Comparison of ENCODE assay signal across 12 cellular contexts in the genomic region with DNA sequence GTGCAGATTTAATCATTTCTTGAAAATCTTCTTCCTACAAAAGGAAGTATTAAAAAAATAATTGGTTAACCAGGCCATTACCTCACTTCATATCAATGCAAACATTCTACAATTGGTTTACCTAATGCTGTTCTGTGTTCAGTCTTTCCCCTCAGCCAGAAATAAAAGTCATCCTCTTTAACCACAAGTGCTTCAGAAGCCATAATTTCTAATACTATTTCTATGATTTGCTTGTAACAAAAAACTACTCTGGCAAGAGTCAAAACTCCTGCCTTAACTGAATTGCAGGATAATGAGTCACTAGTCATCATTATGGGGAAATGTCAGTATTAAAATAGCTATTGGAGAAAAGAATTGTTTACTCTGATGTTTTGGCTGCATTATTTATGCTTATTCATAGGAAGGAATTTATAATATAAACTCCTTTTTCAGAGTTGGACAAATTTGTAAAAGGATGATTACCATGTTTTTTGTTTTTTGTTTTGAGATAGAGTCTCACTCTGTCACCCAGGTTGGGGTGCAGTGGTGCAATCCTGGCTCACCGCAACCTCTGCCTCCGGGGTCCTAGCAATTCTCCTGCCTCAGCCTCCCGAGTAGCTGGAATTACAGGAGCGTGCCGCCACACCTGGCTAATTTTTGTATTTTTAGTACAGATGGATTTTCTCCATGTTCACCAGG. TPM values are rescaled to one million over a fixed set of nuclear protein-coding genes. Genes with fewer than 3 reads are reported as not detected.
A peak's percentile ranks its signal among the peaks of the same experiment; 100 is the strongest.
DNase-seq lines count a peak whose midpoint lies in the region; ATAC-seq, FAIRE-seq and TF ChIP-seq lines count a peak whose summit lies in the region.
"Had no signal": no experiment of that assay in that cellular context is flagged by ENCODE, and none has a peak within 500 bp of the region (broad histone marks: within the 10 kb centered on the region; RNA-seq: fewer than 3 reads in every experiment).

No MANE protein-coding gene starts in this region.

- peak overlapping the region; percentile 59 for H3K27ac ChIP-seq in astrocyte (ENCODE audit: low read depth, low read length)
- peak overlapping the region; percentile 68 to 71 for H3K27ac ChIP-seq in tibial artery
- H3K27ac ChIP-seq: cardiac muscle cell, testis had no signal

- H3K36me3 Mint-ChIP-seq in HFFc6 (ENCODE audit: low read depth), result peaks cover 25% of the 10 kb centered on the region
- peaks cover 13% of the 10 kb centered on the region for H3K36me3 Mint-ChIP-seq in astrocyte (ENCODE audit: low read depth, unreplicated experiment)
- no peaks in the 10 kb centered on the region for H3K36me3 Mint-ChIP-seq in natural killer cell treated with Interleukin-12 subunit alpha and Interleukin-12 subunit beta and Interleukin-15 and Interleukin-18, amount 100 ng/mL, for 72 hours

- peaks cover 71% of the 10 kb centered on the region for H3K4me1 Mint-ChIP-seq in HFFc6 (ENCODE audit: low read depth)
- H3K4me1 Mint-ChIP-seq in astrocyte (ENCODE audit: low read depth, unreplicated experiment), result peaks cover 13% of the 10 kb centered on the region
- H3K4me1 Mint-ChIP-seq in natural killer cell treated with Interleukin-12 subunit alpha and Interleukin-12 subunit beta and Interleukin-15 and Interleukin-18, amount 100 ng/mL, for 72 hours (ENCODE audit: low read depth in 2 of 2), result no peaks in the 10 kb centered on the region
- H3K4me1 Mint-ChIP-seq: T-helper 17 cell had no signal

- H3K36me3 ChIP-seq in astrocyte (ENCODE audit: insufficient read depth, low read length), result no peaks in the 10 kb centered on the region
- peaks cover 7 to 14% (median 13%) of the 10 kb centered on the region in 3 donors for H3K36me3 ChIP-seq in tibial artery

- TF ChIP-seq CTCF in HFFc6 (IDR thresholded peaks at IDR 0.05) (no peak), astrocyte (IDR thresholded peaks at IDR 0.05; ENCODE audit: insufficient read depth, low read depth, low read length) (no peak), tibial artery (IDR thresholded peaks at IDR 0.05) (no peak)

- H2AFZ ChIP-seq in astrocyte (ENCODE audit: low read depth, low read length), result no peak overlapping the region

- peak overlapping the region; percentile 14 for H3K4me2 ChIP-seq in astrocyte (ENCODE audit: low read length)

- H3K4me3 ChIP-seq in astrocyte (ENCODE audit: insufficient read depth, low read depth, low read length), result no peak overlapping the region
- no peak overlapping the region for H3K4me3 ChIP-seq in tibial artery
- H3K4me3 ChIP-seq: cardiac muscle cell, testis had no signal

- H3K9ac ChIP-seq in astrocyte (ENCODE audit: low read length), result no peak overlapping the region

- no peaks in the 10 kb centered on the region for H3K9me3 ChIP-seq in astrocyte (ENCODE audit: insufficient read depth, low read depth, low read length)
- H3K9me3 ChIP-seq in tibial artery, result no peaks in the 10 kb centered on the region
- H3K9me3 ChIP-seq: testis had no signal

- no peaks in the 10 kb centered on the region for H3K79me2 ChIP-seq in astrocyte (ENCODE audit: insufficient read depth, low read length)

- intact Hi-C loops in tibial artery (cut with DNase I; ENCODE audit: low total_unique reads), result no loop called here

- no peaks in the 10 kb centered on the region for H4K20me1 ChIP-seq in astrocyte (ENCODE audit: insufficient read depth, low read length)

- H3K4me1 ChIP-seq in astrocyte (ENCODE audit: insufficient read depth, low read length) (peaks cover 10% of the 10 kb centered on the region), tibial artery (peaks cover 0 to 37% (median 5%) of the 10 kb centered on the region in 4 donors)
- H3K4me1 ChIP-seq: testis had no signal

- FAIRE-seq in astrocyte (lab: Jason Lieb, UNC), result peak; percentile 37

- H3K27me3 Mint-ChIP-seq in HFFc6 (ENCODE audit: insufficient read depth), result no peaks in the 10 kb centered on the region
- H3K27me3 Mint-ChIP-seq in astrocyte (ENCODE audit: low read depth, unreplicated experiment), result no peaks in the 10 kb centered on the region
- no peaks in the 10 kb centered on the region for H3K27me3 Mint-ChIP-seq in natural killer cell treated with Interleukin-12 subunit alpha and Interleukin-12 subunit beta and Interleukin-15 and Interleukin-18, amount 100 ng/mL, for 72 hours
- H3K27me3 Mint-ChIP-seq: T-helper 17 cell had no signal

- H3K27me3 ChIP-seq in astrocyte (ENCODE audit: insufficient read depth, low read length), result no peaks in the 10 kb centered on the region
- H3K27me3 ChIP-seq in tibial artery, result no peaks in the 10 kb centered on the region
- H3K27me3 ChIP-seq: cardiac muscle cell, testis had no signal

- ATAC-seq in natural killer cell treated with Interleukin-12 subunit alpha and Interleukin-12 subunit beta and Interleukin-15 and Interleukin-18, amount 100 ng/mL, for 72 hours, result no peak
- no peak for ATAC-seq in HG02642 (IDR thresholded peaks at IDR 0.05; ENCODE audit: poor library complexity, unreplicated experiment)
- ATAC-seq: T-helper 17 cell had no signal

- peak; percentile 99 for DNase-seq in HFFc6
- peak; percentile 98 for DNase-seq in astrocyte (ENCODE audit: low read depth)
- peak; percentile 92 for DNase-seq in glomerular visceral epithelial cell (ENCODE audit: extremely low spot score)
- peak; percentile 31 to 68 for DNase-seq in tibial artery
- DNase-seq in natural killer cell treated with Interleukin-12 subunit alpha and Interleukin-12 subunit beta and Interleukin-15 and Interleukin-18, amount 100 ng/mL, for 72 hours (ENCODE audit: low spot score), result no peak
- no peak for DNase-seq in SIG-M5 (lab: John Stamatoyannopoulos, UW)
- DNase-seq in activated CD4-positive, CD25-positive, alpha-beta regulatory T cell treated with anti-CD3 and anti-CD28 coated beads, Interleukin-2, amount 50 U/mL, for 72 hours, result no peak
- DNase-seq: hippocampal formation, T-helper 17 cell, testis had no signal

- peak overlapping the region; percentile 95 for H3K27ac Mint-ChIP-seq in HFFc6
- peak overlapping the region; percentile 66 for H3K27ac Mint-ChIP-seq in astrocyte (ENCODE audit: unreplicated experiment)
- no peak overlapping the region for H3K27ac Mint-ChIP-seq in natural killer cell treated with Interleukin-12 subunit alpha and Interleukin-12 subunit beta and Interleukin-15 and Interleukin-18, amount 100 ng/mL, for 72 hours
- H3K27ac Mint-ChIP-seq: T-helper 17 cell had no signal

- H3K4me3 Mint-ChIP-seq in HFFc6 (peak overlapping the region; percentile 48; the same call in 1 of the 2 replicates), astrocyte (ENCODE audit: unreplicated experiment) (no peak overlapping the region)
- H3K4me3 Mint-ChIP-seq in natural killer cell treated with Interleukin-12 subunit alpha and Interleukin-12 subunit beta and Interleukin-15 and Interleukin-18, amount 100 ng/mL, for 72 hours, result no peak overlapping the region
- H3K4me3 Mint-ChIP-seq: T-helper 17 cell had no signal

- H3K9me3 Mint-ChIP-seq in HFFc6 (peaks cover 4% of the 10 kb centered on the region; the same call in 1 of the 2 replicates), astrocyte (ENCODE audit: unreplicated experiment) (no peaks in the 10 kb centered on the region)
- H3K9me3 Mint-ChIP-seq in natural killer cell treated with Interleukin-12 subunit alpha and Interleukin-12 subunit beta and Interleukin-15 and Interleukin-18, amount 100 ng/mL, for 72 hours, result no peaks in the 10 kb centered on the region

RNA-seq across cellular contexts. Expression of a gene that starts 55.5 kb away (rescaled TPM):
- 10 to 100 TPM; 10.3 to 17.5 (median 12.4) TPM for total RNA-seq in HFFc6 (2021; fragmentation: NEBNext Ultra II Directional; extraction: Animal tissue kit (Norgen Biotek cat#: 25700))
- 0.48 and 0.96 TPM in 2 replicates for total RNA-seq in astrocyte
- not detected for total RNA-seq in natural killer cell treated with Interleukin-12 subunit alpha and Interleukin-12 subunit beta and Interleukin-15 and Interleukin-18, amount 100 ng/mL, for 72 hours

Comparison
In these comparisons a context has a peak if more than half of its experiments do, and no peak if none do; other contexts are left out.
1. DNase-seq: peak in HFFc6 (single experiment), astrocyte (single experiment), glomerular visceral epithelial cell (single experiment) and tibial artery (2 of 2); none in natural killer cell treated with Interleukin-12 subunit alpha and Interleukin-12 subunit beta and Interleukin-15 and Interleukin-18, amount 100 ng/mL, for 72 hours (single experiment), SIG-M5 (single experiment) and activated CD4-positive, CD25-positive, alpha-beta regulatory T cell treated with anti-CD3 and anti-CD28 coated beads, Interleukin-2, amount 50 U/mL, for 72 hours (single experiment).
2. H3K27ac Mint-ChIP-seq: peak in HFFc6 (single experiment) and astrocyte (single experiment); none in natural killer cell treated with Interleukin-12 subunit alpha and Interleukin-12 subunit beta and Interleukin-15 and Interleukin-18, amount 100 ng/mL, for 72 hours (0 of 2).